Comparison of ENCODE assay signal across 8 cellular contexts in genomic region chrX:154411322-154411980, GRCh38. TPM values are rescaled to one million over a fixed set of nuclear protein-coding genes. Genes with fewer than 3 reads are reported as not detected.
A peak's percentile ranks its signal among the peaks of the same experiment; 100 is the strongest.
DNase-seq lines count a peak whose midpoint lies in the region; ATAC-seq and TF ChIP-seq lines count a peak whose summit lies in the region.

TSS of gene TAFAZZIN (plus strand) at chrX:154411539. CDS start at chrX:154411844, 305 bp downstream.

- H3K27me3 Mint-ChIP-seq in IgD-negative memory B cell, result no peaks in the 10 kb centered on the region
- H3K27me3 Mint-ChIP-seq in activated naive CD4-positive, alpha-beta T cell treated with anti-CD3 and anti-CD28 coated beads, Interleukin-2, amount 10 ng/mL, durations not matched to agents 7 days and 5 days, result no peaks in the 10 kb centered on the region

- peaks cover 8 to 10% (median 9%) of the 10 kb centered on the region in 3 donors for H3K4me1 Mint-ChIP-seq in IgD-negative memory B cell
- peaks cover 25% of the 10 kb centered on the region for H3K4me1 Mint-ChIP-seq in activated naive CD4-positive, alpha-beta T cell treated with anti-CD3 and anti-CD28 coated beads, Interleukin-2, amount 10 ng/mL, durations not matched to agents 7 days and 5 days

- H3K36me3 ChIP-seq in SJSA1 (no peaks in the 10 kb centered on the region), neutrophil (no peaks in the 10 kb centered on the region), tibial artery (peaks cover 0 to 13% (median 0%) of the 10 kb centered on the region in 3 donors)

- H3K36me3 Mint-ChIP-seq in IgD-negative memory B cell, result peaks cover 2% of the 10 kb centered on the region
- peaks cover 23% of the 10 kb centered on the region for H3K36me3 Mint-ChIP-seq in activated naive CD4-positive, alpha-beta T cell treated with anti-CD3 and anti-CD28 coated beads, Interleukin-2, amount 10 ng/mL, durations not matched to agents 7 days and 5 days

- H3K27me3 ChIP-seq in SJSA1 (replicated peaks) (no peaks in the 10 kb centered on the region), neutrophil (no peaks in the 10 kb centered on the region), tibial artery (no peaks in the 10 kb centered on the region)

- peaks cover 20% of the 10 kb centered on the region for H3K4me1 ChIP-seq in SJSA1 (replicated peaks)
- H3K4me1 ChIP-seq in neutrophil (ENCODE audit: control insufficient read depth in 1 of 2, insufficient read depth in 1 of 2, low read depth in 1 of 2, low read length in 1 of 2), result peaks cover 44 to 51% of the 10 kb centered on the region in 2 experiments
- peaks cover 0 to 26% (median 5%) of the 10 kb centered on the region in 4 donors for H3K4me1 ChIP-seq in tibial artery

- CTCF ChIA-PET in activated naive CD4-positive, alpha-beta T cell treated with anti-CD3 and anti-CD28 coated beads, Interleukin-2, amount 10 ng/mL, durations not matched to agents 7 days and 5 days (lab: Charles Lee), result interaction anchor here (1.2 to 1.5 kb wide), 2 partner anchors 12 to 116 kb away, joined by 4 to 8 read pairs; no protein-coding TSS in a partner anchor

- peak within 1 kb of the TSS; percentile 85 to 98 (median 94) for H3K4me3 Mint-ChIP-seq in IgD-negative memory B cell
- peak within 1 kb of the TSS; percentile 93 for H3K4me3 Mint-ChIP-seq in activated naive CD4-positive, alpha-beta T cell treated with anti-CD3 and anti-CD28 coated beads, Interleukin-2, amount 10 ng/mL, durations not matched to agents 7 days and 5 days

- ATAC-seq in GM19328 (IDR thresholded peaks at IDR 0.05; ENCODE audit: unreplicated experiment), result peak; percentile 37

- H3K9me3 Mint-ChIP-seq in IgD-negative memory B cell, result no peaks in the 10 kb centered on the region
- H3K9me3 Mint-ChIP-seq in activated naive CD4-positive, alpha-beta T cell treated with anti-CD3 and anti-CD28 coated beads, Interleukin-2, amount 10 ng/mL, durations not matched to agents 7 days and 5 days, result no peaks in the 10 kb centered on the region

- H3K27ac ChIP-seq in C4-2B, result peak within 1 kb of the TSS; percentile 99
- H3K27ac ChIP-seq in SJSA1, result peak within 1 kb of the TSS; percentile 54
- peak within 1 kb of the TSS; percentile 93 for H3K27ac ChIP-seq in neutrophil
- peak within 1 kb of the TSS; percentile 95 to 96 for H3K27ac ChIP-seq in tibial artery

- intact Hi-C loops in tibial artery (cut with DNase I; ENCODE audit: low total_unique reads), result no loop called here

- DNase-seq in SJSA1 (ENCODE audit: low read depth in 1 of 2, low spot score in 2 of 2) (peak; percentile 63 to 75), germinal center (ENCODE audit: low spot score) (peak; percentile 76), tibial artery (peak; percentile 45 to 87)
- DNase-seq in activated naive CD4-positive, alpha-beta T cell treated with anti-CD3 and anti-CD28 coated beads, Interleukin-2, amount 10 ng/mL, durations not matched to agents 7 days and 5 days, result peak; percentile 82

- no peaks in the 10 kb centered on the region for H3K9me3 ChIP-seq in SJSA1 (replicated peaks)
- no peaks in the 10 kb centered on the region for H3K9me3 ChIP-seq in neutrophil
- H3K9me3 ChIP-seq in tibial artery, result no peaks in the 10 kb centered on the region

- peak within 1 kb of the TSS; percentile 83 to 96 (median 92) for H3K27ac Mint-ChIP-seq in IgD-negative memory B cell
- H3K27ac Mint-ChIP-seq in activated naive CD4-positive, alpha-beta T cell treated with anti-CD3 and anti-CD28 coated beads, Interleukin-2, amount 10 ng/mL, durations not matched to agents 7 days and 5 days, result peak within 1 kb of the TSS; percentile 94

- TF ChIP-seq CTCF in C4-2B (conservative IDR thresholded peaks at IDR 0.05) (no peak), neutrophil (IDR thresholded peaks at IDR 0.05) (no peak), tibial artery (IDR thresholded peaks at IDR 0.05) (no peak)

- H3K4me3 ChIP-seq in SJSA1 (peak within 1 kb of the TSS; percentile 77), neutrophil (ENCODE audit: low read depth in 1 of 2, low read length in 1 of 2) (peak within 1 kb of the TSS; percentile 77 to 78), tibial artery (peak within 1 kb of the TSS; percentile 88 to 89)

RNA-seq across cellular contexts. Expression of gene TAFAZZIN, which starts in this region (rescaled TPM):
- 51.3 TPM for polyA plus RNA-seq in IgD-negative memory B cell
- 11.3 and 17.7 TPM in 2 replicates for total RNA-seq in SJSA1 (2014; rRNA removed; shearing (Covaris generic))

Comparison
In these comparisons a context has a peak if more than half of its experiments do, and no peak if none do; other contexts are left out.
1. Peak in every context shown above with its lines: DNase-seq, ATAC-seq, H3K4me3 ChIP-seq and H3K27ac ChIP-seq.